10 cellular contexts compared by ENCODE assay signal in the genomic region with DNA sequence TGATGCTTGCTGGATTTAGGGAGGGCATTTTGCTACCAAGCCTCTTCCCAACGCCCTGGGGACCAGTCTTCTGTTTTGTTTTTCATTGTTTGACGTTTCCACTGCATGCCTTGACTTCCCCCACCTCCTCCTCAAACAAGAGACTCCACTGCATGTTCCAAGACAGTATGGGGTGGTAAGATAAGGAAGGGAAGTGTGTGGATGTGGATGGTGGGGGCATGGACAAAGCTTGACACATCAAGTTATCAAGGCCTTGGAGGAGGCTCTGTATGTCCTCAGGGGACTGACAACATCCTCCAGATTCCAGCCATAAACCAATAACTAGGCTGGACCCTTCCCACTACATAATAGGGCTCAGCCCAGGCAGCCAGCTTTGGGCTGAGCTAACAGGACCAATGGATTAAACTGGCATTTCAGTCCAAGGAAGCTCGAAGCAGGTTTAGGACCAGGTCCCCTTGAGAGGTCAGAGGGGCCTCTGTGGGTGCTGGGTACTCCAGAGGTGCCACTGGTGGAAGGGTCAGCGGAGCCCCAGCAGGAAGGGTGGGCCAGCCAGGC. TPM values are rescaled to one million over a fixed set of nuclear protein-coding genes. Genes with fewer than 3 reads are reported as not detected.
DNase-seq lines count a peak whose midpoint lies in the region; ATAC-seq and TF ChIP-seq lines count a peak whose summit lies in the region.
"Had no signal": no experiment of that assay in that cellular context is flagged by ENCODE, and none has a peak within 500 bp of the region (broad histone marks: within the 10 kb centered on the region; RNA-seq: fewer than 3 reads in every experiment).

No MANE protein-coding gene starts in this region.

- peak overlapping the region; percentile 79 for H3K27ac Mint-ChIP-seq in neural progenitor cell

- H3F3A ChIP-seq in neural progenitor cell (ENCODE audit: low read depth) = peaks cover 74% of the 10 kb centered on the region

- H3K4me1 ChIP-seq in right atrium auricular region = peaks cover 0 to 84% of the 10 kb centered on the region in 2 donors
- peaks cover 62% of the 10 kb centered on the region for H3K4me1 ChIP-seq in ectodermal cell (ENCODE audit: control insufficient read depth, insufficient read depth, low read length)
- peaks cover 56% of the 10 kb centered on the region for H3K4me1 ChIP-seq in neural progenitor cell
- peaks cover 87% of the 10 kb centered on the region for H3K4me1 ChIP-seq in vagina

- 88 to 94% methylated on average over 3 to 4 of the region's 4 CpGs for WGBS in ectodermal cell, 2 experiments

- no peak overlapping the region for H3K9ac ChIP-seq in neural progenitor cell

- DNase-seq in right atrium auricular region (ENCODE audit: low spot score) (no peak), left cardiac atrium (no peak), neural progenitor cell (ENCODE audit: low spot score) (no peak), vagina (ENCODE audit: extremely low spot score in 2 of 2) (peak in 1 of 2 donors; percentile 86), SW480 (ENCODE audit: low spot score) (no peak), cerebellum (ENCODE audit: low spot score) (no peak), occipital lobe (lab: John Stamatoyannopoulos, UW) (no peak)
- DNase-seq: cerebellar nuclear complex, NCI-H2107 had no signal

- TF ChIP-seq CTCF in right atrium auricular region (IDR thresholded peaks at IDR 0.05) = no peak
- TF ChIP-seq CTCF in neural progenitor cell (IDR thresholded peaks at IDR 0.05) = no peak
- no peak for TF ChIP-seq CTCF in vagina (IDR thresholded peaks at IDR 0.05)

- no peaks in the 10 kb centered on the region for H3K9me3 Mint-ChIP-seq in neural progenitor cell

- no peaks in the 10 kb centered on the region for H3K79me2 ChIP-seq in neural progenitor cell (ENCODE audit: low read depth)

- H3K27me3 ChIP-seq in right atrium auricular region (no peaks in the 10 kb centered on the region), ectodermal cell (ENCODE audit: control insufficient read depth, insufficient read depth, low read length, poor library complexity, severe bottlenecking) (no peaks in the 10 kb centered on the region), neural progenitor cell (no peaks in the 10 kb centered on the region), vagina (no peaks in the 10 kb centered on the region)

- H4K20me1 ChIP-seq in neural progenitor cell (ENCODE audit: low read depth) = peaks cover 16% of the 10 kb centered on the region

- intact Hi-C loops in left cardiac atrium (cut with DNase I) = loop anchor here in 1 of 2 donors (2.0 kb wide), 1 partner anchor 81 kb away; the partner anchor contains the start of gene PCDHGA12
- intact Hi-C loops in vagina (cut with DNase I) = no loop called here

- H3K36me3 ChIP-seq in right atrium auricular region (peaks cover 23% of the 10 kb centered on the region), ectodermal cell (ENCODE audit: control insufficient read depth, insufficient read depth, low read length) (peaks cover 28% of the 10 kb centered on the region), neural progenitor cell (no peaks in the 10 kb centered on the region), vagina (peaks cover 3 to 12% of the 10 kb centered on the region in 2 donors)

- H3K9me3 ChIP-seq in right atrium auricular region (no peaks in the 10 kb centered on the region), ectodermal cell (ENCODE audit: control insufficient read depth, low read length) (no peaks in the 10 kb centered on the region), neural progenitor cell (ENCODE audit: low read depth) (no peaks in the 10 kb centered on the region), vagina (no peaks in the 10 kb centered on the region)

- no peak for TF ChIP-seq POLR2A in vagina (IDR thresholded peaks at IDR 0.05)

- peaks cover 86% of the 10 kb centered on the region for H3K4me1 Mint-ChIP-seq in neural progenitor cell

- no peak overlapping the region for H2AFZ ChIP-seq in neural progenitor cell (replicated peaks)

- H3K4me3 ChIP-seq in right atrium auricular region (no peak overlapping the region), ectodermal cell (ENCODE audit: insufficient read depth, low read depth, low read length) (peak overlapping the region; percentile 6), neural progenitor cell (no peak overlapping the region), vagina (peak overlapping the region in 1 of 2 donors; percentile 61)

- H3K4me3 Mint-ChIP-seq in neural progenitor cell = peak overlapping the region; percentile 27

- no peak for ATAC-seq in left cardiac atrium

- H3K27ac ChIP-seq in right atrium auricular region = peak overlapping the region; percentile 76 to 85
- H3K27ac ChIP-seq in ectodermal cell (ENCODE audit: insufficient read depth, low read depth, low read length, poor library complexity, severe bottlenecking) = peak overlapping the region; percentile 26
- no peak overlapping the region for H3K27ac ChIP-seq in neural progenitor cell
- H3K27ac ChIP-seq in vagina = peak overlapping the region; percentile 94

- H3K4me2 ChIP-seq in neural progenitor cell = no peak overlapping the region

- peaks cover 16% of the 10 kb centered on the region for H3K27me3 Mint-ChIP-seq in neural progenitor cell (ENCODE audit: insufficient read depth, low read depth)

- peaks cover 21% of the 10 kb centered on the region for H3K36me3 Mint-ChIP-seq in neural progenitor cell

RNA-seq across cellular contexts. Expression of gene PCDHGC5, which starts 23.0 kb away (rescaled TPM):
- total RNA-seq in right atrium auricular region (1 to 10 TPM; 1.4 to 1.7 TPM), left cardiac atrium (1 to 10 TPM in 1 of 2 donors, under 1 TPM in 1; 0.97 to 1.7 TPM), neural progenitor cell (ENCODE audit: low replicate concordance) (0.43 and 1.3 TPM in 2 replicates), vagina (3.4 TPM), cerebellum (16.4 TPM), occipital lobe (6.2 TPM)
- polyA plus RNA-seq in ectodermal cell (2013, experiment 1 of 4) = 2.1 TPM
- polyA plus RNA-seq in ectodermal cell (2013, experiment 2 of 4) = 2.1 TPM
- polyA plus RNA-seq in ectodermal cell (2013, experiment 3 of 4) = 1.5 TPM
- polyA plus RNA-seq in ectodermal cell (2013, experiment 4 of 4) = 2.0 TPM

RNA-seq across cellular contexts. Expression of gene PCDHGC4, which starts 27.0 kb away (rescaled TPM):
- total RNA-seq in right atrium auricular region = 1 to 10 TPM; 1.5 to 1.7 TPM
- 1 to 10 TPM; 1.4 to 1.7 TPM for total RNA-seq in left cardiac atrium
- polyA plus RNA-seq in ectodermal cell (2013, experiment 1 of 4) = 28.9 TPM
- 29.9 TPM for polyA plus RNA-seq in ectodermal cell (2013, experiment 2 of 4)
- 21.9 TPM for polyA plus RNA-seq in ectodermal cell (2013, experiment 3 of 4)
- 24.8 TPM for polyA plus RNA-seq in ectodermal cell (2013, experiment 4 of 4)
- total RNA-seq in neural progenitor cell (ENCODE audit: low replicate concordance) = 5.0 and 10.4 TPM in 2 replicates
- 4.9 TPM for total RNA-seq in vagina
- 63.2 TPM for total RNA-seq in cerebellum
- total RNA-seq in occipital lobe = 91.2 TPM

RNA-seq across cellular contexts. Expression of gene PCDHGC3, which starts 36.1 kb away (rescaled TPM):
- total RNA-seq in right atrium auricular region = 10 to 100 TPM; 24.1 to 38.3 TPM
- 10 to 100 TPM; 33.7 to 39.1 TPM for total RNA-seq in left cardiac atrium
- 138 TPM for polyA plus RNA-seq in ectodermal cell (2013, experiment 1 of 4)
- polyA plus RNA-seq in ectodermal cell (2013, experiment 2 of 4) = 131 TPM
- polyA plus RNA-seq in ectodermal cell (2013, experiment 3 of 4) = 80.2 TPM
- 96.7 TPM for polyA plus RNA-seq in ectodermal cell (2013, experiment 4 of 4)
- total RNA-seq in neural progenitor cell (ENCODE audit: low replicate concordance) = 14.7 and 17.2 TPM in 2 replicates
- total RNA-seq in vagina = 78.3 TPM
- total RNA-seq in cerebellum = 72.8 TPM
- total RNA-seq in occipital lobe = 35.6 TPM
